In the genomic region with DNA sequence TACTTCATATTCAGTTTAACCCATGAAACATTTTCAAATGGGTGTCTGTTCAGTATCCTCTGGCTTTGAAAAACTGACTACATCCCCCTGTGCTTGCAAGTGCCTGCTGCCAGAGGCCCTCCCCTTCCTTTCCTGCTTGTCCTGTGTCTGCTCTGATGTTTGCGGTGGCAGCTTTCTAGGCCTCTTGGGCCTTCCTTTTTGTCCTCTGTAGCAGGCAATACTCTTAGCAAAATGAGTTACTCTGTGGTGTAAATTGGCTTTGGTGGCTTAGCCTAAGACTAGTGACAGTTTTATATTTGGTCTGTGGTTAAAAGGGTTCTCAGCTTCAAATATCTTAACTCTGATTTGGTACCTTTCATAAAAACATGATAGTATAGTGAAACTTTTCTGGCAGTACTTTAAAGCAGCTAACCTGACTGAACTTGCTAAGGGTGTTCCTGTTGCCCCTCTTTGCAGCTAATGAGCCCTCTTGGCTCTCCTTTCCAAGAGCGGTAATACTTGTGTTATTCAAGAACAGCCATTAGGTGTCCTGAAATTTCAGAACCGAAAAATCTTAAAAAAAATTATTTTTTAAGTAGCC, we compare ENCODE assay signal across 20 cellular contexts.
A peak's percentile ranks its signal among the peaks of the same experiment; 100 is the strongest.
DNase-seq lines count a peak whose midpoint lies in the region; ATAC-seq, FAIRE-seq and TF ChIP-seq lines count a peak whose summit lies in the region.
"Had no signal": no experiment of that assay in that cellular context is flagged by ENCODE, and none has a peak within 500 bp of the region (broad histone marks: within the 10 kb centered on the region; RNA-seq: fewer than 3 reads in every experiment).

No MANE protein-coding gene starts in this region.

- H3K4me1 Mint-ChIP-seq in natural killer cell: peaks cover 6 to 17% of the 10 kb centered on the region in 2 donors
- peaks cover 4 to 12% of the 10 kb centered on the region in 2 donors for H3K4me1 Mint-ChIP-seq in natural killer cell treated with Interleukin-12 subunit alpha and Interleukin-12 subunit beta and Interleukin-15 and Interleukin-18, amount 100 ng/mL, for 72 hours (ENCODE audit: low read depth in 2 of 2)
- peaks cover 14% of the 10 kb centered on the region for H3K4me1 Mint-ChIP-seq in T-helper 1 cell treated with Interleukin-12 subunit alpha and Interleukin-12 subunit beta and Interleukin-4 antibody, amounts not matched to agents 30 μg/mL and 1 μg/mL, for 36 hours (ENCODE audit: low read depth)
- H3K4me1 Mint-ChIP-seq in effector memory CD8-positive, alpha-beta T cell (ENCODE audit: low read depth in 2 of 2): peaks cover 2 to 4% of the 10 kb centered on the region in 2 donors
- H3K4me1 Mint-ChIP-seq: activated T-helper 17 cell treated with anti-CD3 and anti-CD28 coated beads, Interleukin-2, amount 50 U/mL, for 72 hours; memory B cell had no signal

- dilution Hi-C loops in endothelial cell of umbilical vein (cut with MboI; ENCODE audit: extremely low pct_ligation_motif_present, low sequenced_read_pairs): no loop called here

- H2AFZ ChIP-seq in endothelial cell of umbilical vein (ENCODE audit: low read depth, low read length): no peak overlapping the region

- H3K27me3 Mint-ChIP-seq in natural killer cell (ENCODE audit: low read depth in 2 of 2): no peaks in the 10 kb centered on the region
- no peaks in the 10 kb centered on the region for H3K27me3 Mint-ChIP-seq in natural killer cell treated with Interleukin-12 subunit alpha and Interleukin-12 subunit beta and Interleukin-15 and Interleukin-18, amount 100 ng/mL, for 72 hours
- no peaks in the 10 kb centered on the region for H3K27me3 Mint-ChIP-seq in T-helper 1 cell treated with Interleukin-12 subunit alpha and Interleukin-12 subunit beta and Interleukin-4 antibody, amounts not matched to agents 30 μg/mL and 1 μg/mL, for 36 hours (ENCODE audit: low read depth)
- no peaks in the 10 kb centered on the region for H3K27me3 Mint-ChIP-seq in effector memory CD8-positive, alpha-beta T cell
- H3K27me3 Mint-ChIP-seq: activated T-helper 17 cell treated with anti-CD3 and anti-CD28 coated beads, Interleukin-2, amount 50 U/mL, for 72 hours; memory B cell had no signal

- peak; percentile 61 for FAIRE-seq in endothelial cell of umbilical vein (lab: Jason Lieb, UNC)
- FAIRE-seq: HTR-8/SVneo, kidney had no signal

- H4K20me1 ChIP-seq in endothelial cell of umbilical vein (replicated peaks; ENCODE audit: control insufficient read depth, extremely low read depth, insufficient read depth, low read length): no peaks in the 10 kb centered on the region

- H3K27ac ChIP-seq in endothelial cell of umbilical vein (ENCODE audit: insufficient read depth, low read depth, low read length): no peak overlapping the region
- H3K27ac ChIP-seq: suprapubic skin had no signal

- POLR2A ChIA-PET in endothelial cell of umbilical vein (lab: Charles Lee): no interaction called here

- H3K36me3 ChIP-seq in endothelial cell of umbilical vein (ENCODE audit: control insufficient read depth in 2 of 2, extremely low read depth in 1 of 2, insufficient read depth in 2 of 2, low read length in 2 of 2): peaks cover 11 to 16% of the 10 kb centered on the region in 2 experiments

- no TSS peak for BruUV-seq in endothelial cell of umbilical vein (replicated peaks; lab: Mats Ljungman, UMichigan)

- no peaks in the 10 kb centered on the region for H3K4me1 ChIP-seq in endothelial cell of umbilical vein (ENCODE audit: control insufficient read depth, extremely low read depth, insufficient read depth, low read length)
- H3K4me1 ChIP-seq: suprapubic skin had no signal

- CTCF ChIA-PET in endothelial cell of umbilical vein (lab: Charles Lee): no interaction called here

- no peaks in the 10 kb centered on the region for H3K9me3 ChIP-seq in endothelial cell of umbilical vein (replicated peaks; ENCODE audit: control insufficient read depth, insufficient read depth, low read length)
- H3K9me3 ChIP-seq: suprapubic skin had no signal

- H3K9me3 Mint-ChIP-seq in natural killer cell: no peaks in the 10 kb centered on the region
- no peaks in the 10 kb centered on the region for H3K9me3 Mint-ChIP-seq in natural killer cell treated with Interleukin-12 subunit alpha and Interleukin-12 subunit beta and Interleukin-15 and Interleukin-18, amount 100 ng/mL, for 72 hours
- no peaks in the 10 kb centered on the region for H3K9me3 Mint-ChIP-seq in T-helper 1 cell treated with Interleukin-12 subunit alpha and Interleukin-12 subunit beta and Interleukin-4 antibody, amounts not matched to agents 30 μg/mL and 1 μg/mL, for 36 hours
- H3K9me3 Mint-ChIP-seq in effector memory CD8-positive, alpha-beta T cell: no peaks in the 10 kb centered on the region
- H3K9me3 Mint-ChIP-seq: activated T-helper 17 cell treated with anti-CD3 and anti-CD28 coated beads, Interleukin-2, amount 50 U/mL, for 72 hours had no signal

- peak overlapping the region; percentile 1 to 83 for H3K27ac Mint-ChIP-seq in natural killer cell
- H3K27ac Mint-ChIP-seq in natural killer cell treated with Interleukin-12 subunit alpha and Interleukin-12 subunit beta and Interleukin-15 and Interleukin-18, amount 100 ng/mL, for 72 hours: peak overlapping the region in 1 of 2 donors; percentile 80
- peak overlapping the region; percentile 46 for H3K27ac Mint-ChIP-seq in T-helper 1 cell treated with Interleukin-12 subunit alpha and Interleukin-12 subunit beta and Interleukin-4 antibody, amounts not matched to agents 30 μg/mL and 1 μg/mL, for 36 hours
- peak overlapping the region in 1 of 2 donors; percentile 77 for H3K27ac Mint-ChIP-seq in effector memory CD8-positive, alpha-beta T cell
- H3K27ac Mint-ChIP-seq: activated T-helper 17 cell treated with anti-CD3 and anti-CD28 coated beads, Interleukin-2, amount 50 U/mL, for 72 hours; memory B cell had no signal

- no peak for TF ChIP-seq POLR2A in endothelial cell of umbilical vein (IDR thresholded peaks at IDR 0.05; ENCODE audit: low read depth, low read length)

- TF ChIP-seq CTCF in natural killer cell (IDR thresholded peaks at IDR 0.05) (no peak), endothelial cell of umbilical vein (IDR thresholded peaks at IDR 0.05; ENCODE audit: extremely low read depth in 1 of 2, insufficient read depth in 1 of 2, low read depth in 1 of 2, low read length in 2 of 2) (no peak)

- H3K79me2 ChIP-seq in endothelial cell of umbilical vein (ENCODE audit: control insufficient read depth, insufficient read depth, low read length): no peaks in the 10 kb centered on the region

- H3K27me3 ChIP-seq in endothelial cell of umbilical vein (ENCODE audit: control insufficient read depth in 2 of 2, insufficient read depth in 2 of 2, low read length in 2 of 2): no peaks in the 10 kb centered on the region
- H3K27me3 ChIP-seq: dorsolateral prefrontal cortex, suprapubic skin had no signal

- DNase-seq in natural killer cell: no peak
- DNase-seq in natural killer cell treated with Interleukin-12 subunit alpha and Interleukin-12 subunit beta and Interleukin-15 and Interleukin-18, amount 100 ng/mL, for 72 hours (ENCODE audit: low spot score): no peak
- peak; percentile 54 for DNase-seq in endothelial cell of umbilical vein (ENCODE audit: low read depth, low spot score)
- no peak for DNase-seq in effector memory CD8-positive, alpha-beta T cell
- DNase-seq: dorsolateral prefrontal cortex, GDM1, head of caudate nucleus, kidney, NCI-H1930, NCI-H510A treated with DMSO at 0.1 percent for 48 hours, SIG-M5, T1000 had no signal

- intact Hi-C loops in natural killer cell (cut with micrococcal nuclease) (no loop called here), endothelial cell of umbilical vein (cut with micrococcal nuclease) (no loop called here)

- peak in 1 of 3 donors; percentile 59 for ATAC-seq in natural killer cell
- ATAC-seq in natural killer cell treated with Interleukin-12 subunit alpha and Interleukin-12 subunit beta and Interleukin-15 and Interleukin-18, amount 100 ng/mL, for 72 hours: no peak
- no peak for ATAC-seq in HG02623 (IDR thresholded peaks at IDR 0.05; ENCODE audit: unreplicated experiment)
- ATAC-seq in HG03097 (IDR thresholded peaks at IDR 0.05; ENCODE audit: low FRiP score, unreplicated experiment): no peak
- ATAC-seq in effector memory CD8-positive, alpha-beta T cell (replicated peaks): no peak
- ATAC-seq: activated T-helper 17 cell treated with anti-CD3 and anti-CD28 coated beads, Interleukin-2, amount 50 U/mL, for 72 hours; sciatic nerve had no signal

- H3K9ac ChIP-seq in endothelial cell of umbilical vein (replicated peaks; ENCODE audit: extremely low read depth, insufficient read depth, low read length): no peak overlapping the region

- no peak overlapping the region for H3K4me3 ChIP-seq in endothelial cell of umbilical vein (replicated peaks in 1 of 3; ENCODE audit: insufficient read depth in 1 of 3, low read depth in 1 of 3, low read length in 3 of 3)
- H3K4me3 ChIP-seq: dorsolateral prefrontal cortex, suprapubic skin had no signal

- no peak overlapping the region for H3K4me2 ChIP-seq in endothelial cell of umbilical vein (ENCODE audit: insufficient read depth, low read length)

- no peak overlapping the region for H3K4me3 Mint-ChIP-seq in natural killer cell
- no peak overlapping the region for H3K4me3 Mint-ChIP-seq in natural killer cell treated with Interleukin-12 subunit alpha and Interleukin-12 subunit beta and Interleukin-15 and Interleukin-18, amount 100 ng/mL, for 72 hours
- H3K4me3 Mint-ChIP-seq in T-helper 1 cell treated with Interleukin-12 subunit alpha and Interleukin-12 subunit beta and Interleukin-4 antibody, amounts not matched to agents 30 μg/mL and 1 μg/mL, for 36 hours: no peak overlapping the region
- H3K4me3 Mint-ChIP-seq in effector memory CD8-positive, alpha-beta T cell: no peak overlapping the region
- H3K4me3 Mint-ChIP-seq: activated T-helper 17 cell treated with anti-CD3 and anti-CD28 coated beads, Interleukin-2, amount 50 U/mL, for 72 hours; memory B cell had no signal

- H3K9me1 ChIP-seq in endothelial cell of umbilical vein (replicated peaks; ENCODE audit: control insufficient read depth, extremely low read depth, insufficient read depth, low read length): no peaks in the 10 kb centered on the region

- peaks cover 24% of the 10 kb centered on the region for H3K36me3 Mint-ChIP-seq in natural killer cell
- H3K36me3 Mint-ChIP-seq in natural killer cell treated with Interleukin-12 subunit alpha and Interleukin-12 subunit beta and Interleukin-15 and Interleukin-18, amount 100 ng/mL, for 72 hours: peaks cover 24% of the 10 kb centered on the region
- H3K36me3 Mint-ChIP-seq in T-helper 1 cell treated with Interleukin-12 subunit alpha and Interleukin-12 subunit beta and Interleukin-4 antibody, amounts not matched to agents 30 μg/mL and 1 μg/mL, for 36 hours (ENCODE audit: low read depth): peaks cover 49% of the 10 kb centered on the region
- peaks cover 46% of the 10 kb centered on the region for H3K36me3 Mint-ChIP-seq in effector memory CD8-positive, alpha-beta T cell (ENCODE audit: insufficient read depth)

TF ChIP-seq in endothelial cell of umbilical vein, 7 proteins besides CTCF, POLR2A, EP300 and RAD21:
- TF ChIP-seq, protein P1, sequence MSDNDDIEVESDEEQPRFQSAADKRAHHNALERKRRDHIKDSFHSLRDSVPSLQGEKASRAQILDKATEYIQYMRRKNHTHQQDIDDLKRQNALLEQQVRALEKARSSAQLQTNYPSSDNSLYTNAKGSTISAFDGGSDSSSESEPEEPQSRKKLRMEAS (IDR thresholded peaks at IDR 0.05; ENCODE audit: insufficient read depth, insufficient read length): no peak
- TF ChIP-seq MYC (IDR thresholded peaks at IDR 0.05; ENCODE audit: low read depth, low read length) (no peak), POLR2AphosphoS5 (IDR thresholded peaks at IDR 0.05; ENCODE audit: insufficient read depth, low read depth, low read length) (no peak)
